In the genomic region with DNA sequence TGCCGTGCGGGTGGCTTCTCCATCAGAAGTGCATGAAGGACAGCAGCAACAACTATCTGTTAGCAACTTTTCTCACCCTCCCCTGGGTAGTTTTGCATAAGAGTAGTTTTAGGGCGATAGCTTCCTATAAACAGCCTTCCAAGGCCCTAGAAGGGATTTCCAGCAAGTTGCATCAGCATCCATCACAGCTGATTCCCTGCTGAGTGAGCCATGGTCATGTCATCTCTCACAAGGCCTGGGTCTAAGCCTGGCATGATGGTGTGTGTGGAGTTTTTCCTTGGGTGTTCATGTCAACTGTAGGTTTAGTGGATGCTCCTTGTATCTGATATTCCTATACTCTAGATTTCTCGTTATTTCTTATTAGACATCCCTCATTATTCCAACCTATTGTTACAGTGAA, we compare ENCODE assay signal across 2 cellular contexts.
A peak's percentile ranks its signal among the peaks of the same experiment; 100 is the strongest.
TF ChIP-seq lines count a peak whose summit lies in the region.

No MANE protein-coding gene starts in this region.

TF ChIP-seq in HCT116, 20 proteins besides CTCF, POLR2A, EP300 and RAD21:
- peak; percentile 37; the same call in 1 of the 2 replicates for TF ChIP-seq CEBPB (IDR thresholded peaks at IDR 0.05; ENCODE audit: low read depth)
- TF ChIP-seq ZNF274 (IDR thresholded peaks at IDR 0.05; ENCODE audit: low read depth, low read length): no peak
- no peak for TF ChIP-seq CBX3 (IDR thresholded peaks at IDR 0.05; ENCODE audit: low read depth)
- no peak for TF ChIP-seq SP1 (IDR thresholded peaks at IDR 0.05; ENCODE audit: low read depth)

TF ChIP-seq in SK-N-SH, 30 proteins besides CTCF, POLR2A, EP300 and RAD21:
- TF ChIP-seq FOXJ3 (CRISPR knock-in tag; IDR thresholded peaks at IDR 0.05): no peak
- TF ChIP-seq FOXM1 (IDR thresholded peaks at IDR 0.05; ENCODE audit: low read depth): no peak
- TF ChIP-seq, protein P1, sequence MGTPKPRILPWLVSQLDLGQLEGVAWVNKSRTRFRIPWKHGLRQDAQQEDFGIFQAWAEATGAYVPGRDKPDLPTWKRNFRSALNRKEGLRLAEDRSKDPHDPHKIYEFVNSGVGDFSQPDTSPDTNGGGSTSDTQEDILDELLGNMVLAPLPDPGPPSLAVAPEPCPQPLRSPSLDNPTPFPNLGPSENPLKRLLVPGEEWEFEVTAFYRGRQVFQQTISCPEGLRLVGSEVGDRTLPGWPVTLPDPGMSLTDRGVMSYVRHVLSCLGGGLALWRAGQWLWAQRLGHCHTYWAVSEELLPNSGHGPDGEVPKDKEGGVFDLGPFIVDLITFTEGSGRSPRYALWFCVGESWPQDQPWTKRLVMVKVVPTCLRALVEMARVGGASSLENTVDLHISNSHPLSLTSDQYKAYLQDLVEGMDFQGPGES (IDR thresholded peaks at IDR 0.05; ENCODE audit: low read depth, low read length): no peak
- TF ChIP-seq, protein P2, sequence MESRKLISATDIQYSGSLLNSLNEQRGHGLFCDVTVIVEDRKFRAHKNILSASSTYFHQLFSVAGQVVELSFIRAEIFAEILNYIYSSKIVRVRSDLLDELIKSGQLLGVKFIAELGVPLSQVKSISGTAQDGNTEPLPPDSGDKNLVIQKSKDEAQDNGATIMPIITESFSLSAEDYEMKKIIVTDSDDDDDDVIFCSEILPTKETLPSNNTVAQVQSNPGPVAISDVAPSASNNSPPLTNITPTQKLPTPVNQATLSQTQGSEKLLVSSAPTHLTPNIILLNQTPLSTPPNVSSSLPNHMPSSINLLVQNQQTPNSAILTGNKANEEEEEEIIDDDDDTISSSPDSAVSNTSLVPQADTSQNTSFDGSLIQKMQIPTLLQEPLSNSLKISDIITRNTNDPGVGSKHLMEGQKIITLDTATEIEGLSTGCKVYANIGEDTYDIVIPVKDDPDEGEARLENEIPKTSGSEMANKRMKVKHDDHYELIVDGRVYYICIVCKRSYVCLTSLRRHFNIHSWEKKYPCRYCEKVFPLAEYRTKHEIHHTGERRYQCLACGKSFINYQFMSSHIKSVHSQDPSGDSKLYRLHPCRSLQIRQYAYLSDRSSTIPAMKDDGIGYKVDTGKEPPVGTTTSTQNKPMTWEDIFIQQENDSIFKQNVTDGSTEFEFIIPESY (IDR thresholded peaks at IDR 0.05; ENCODE audit: borderline replicate concordance, low read depth): no peak
